Comparison of ENCODE assay signal across 8 cellular contexts in the genomic region with DNA sequence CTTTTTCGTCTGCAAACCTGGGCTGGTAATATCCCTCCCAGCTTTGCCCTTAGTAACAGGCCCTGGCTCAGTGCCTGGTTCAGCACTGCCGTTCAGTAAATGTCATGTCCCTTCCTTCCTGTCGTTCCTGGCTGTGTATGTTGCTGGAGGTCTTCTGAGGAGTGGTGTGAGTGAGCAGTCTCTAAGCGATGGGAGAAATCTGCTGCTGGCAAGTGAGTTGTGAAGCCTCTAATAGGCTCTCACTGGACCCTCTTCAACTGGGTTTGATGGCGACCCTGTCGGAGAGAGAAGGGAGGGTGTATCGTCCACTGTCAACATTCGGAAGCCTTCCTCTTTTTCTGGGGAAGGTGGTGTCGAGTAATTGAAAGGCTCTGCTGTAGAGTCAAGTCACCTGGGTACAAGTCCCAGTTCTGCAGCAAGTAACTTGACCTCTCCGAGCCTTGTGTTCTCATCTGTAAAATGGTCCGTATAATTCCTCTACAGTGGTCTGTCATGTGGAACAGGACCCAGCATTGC.
DNase-seq lines count a peak whose midpoint lies in the region; ATAC-seq and TF ChIP-seq lines count a peak whose summit lies in the region.

No MANE protein-coding gene starts in this region.

- H3K4me3 ChIP-seq in parathyroid adenoma (ENCODE audit: low read depth, low read length) = peak overlapping the region; percentile 86

- H2AFZ ChIP-seq in parathyroid adenoma = peak overlapping the region; percentile 100

- H3K4me3 Mint-ChIP-seq in activated CD4-positive, alpha-beta T cell treated with anti-CD3 and anti-CD28 coated beads for 36 hours = peak overlapping the region; percentile 91
- H3K4me3 Mint-ChIP-seq in activated T-cell treated with anti-CD3 and anti-CD28 coated beads, Interleukin-2, amount 50 U/mL, for 72 hours = peak overlapping the region; percentile 94 to 97

- no peaks in the 10 kb centered on the region for H3K27me3 ChIP-seq in parathyroid adenoma (ENCODE audit: control insufficient read depth, insufficient read depth, low read length)

- H3K36me3 ChIP-seq in KOPT-K1 (ENCODE audit: insufficient read depth, low read length) = peaks cover 5% of the 10 kb centered on the region; the same call in 1 of the 2 replicates
- H3K36me3 ChIP-seq in parathyroid adenoma (ENCODE audit: control insufficient read depth, insufficient read depth, low read length) = no peaks in the 10 kb centered on the region

- in situ Hi-C loops in GM13976 (cut with MboI; ENCODE audit: low sequenced_read_pairs, unreplicated experiment) = no loop called here

- H3K27me3 Mint-ChIP-seq in activated CD4-positive, alpha-beta T cell treated with anti-CD3 and anti-CD28 coated beads for 36 hours = no peaks in the 10 kb centered on the region
- H3K27me3 Mint-ChIP-seq in activated T-cell treated with anti-CD3 and anti-CD28 coated beads, Interleukin-2, amount 50 U/mL, for 72 hours (ENCODE audit: low read depth) = no peaks in the 10 kb centered on the region

- TF ChIP-seq CTCF in parathyroid adenoma (IDR thresholded peaks at IDR 0.05) = no peak
- no peak for TF ChIP-seq CTCF in GM13976 (IDR thresholded peaks at IDR 0.05; ENCODE audit: borderline replicate concordance, control extremely low read depth, extremely low read depth, insufficient read depth, missing control alignments)

- intact Hi-C loops in activated CD4-positive, alpha-beta T cell treated with anti-CD3 and anti-CD28 coated beads for 36 hours (cut with DNase I, micrococcal nuclease) = loop anchor here in 1 of 2 experiments (2.0 to 10.0 kb wide), 5 partner anchors 92 to 1554 kb away; a partner anchor contains a TSS

- H3K27ac ChIP-seq in KOPT-K1 (ENCODE audit: low read depth, low read length, poor library complexity, severe bottlenecking) (peak overlapping the region; percentile 76), parathyroid adenoma (peak overlapping the region; percentile 94)

- peaks cover 6% of the 10 kb centered on the region for H3K4me1 ChIP-seq in parathyroid adenoma

- peaks cover 16% of the 10 kb centered on the region for H3K4me1 Mint-ChIP-seq in activated CD4-positive, alpha-beta T cell treated with anti-CD3 and anti-CD28 coated beads for 36 hours
- H3K4me1 Mint-ChIP-seq in activated T-cell treated with anti-CD3 and anti-CD28 coated beads, Interleukin-2, amount 50 U/mL, for 72 hours (ENCODE audit: low read depth) = peaks cover 22% of the 10 kb centered on the region

- CTCF ChIA-PET in activated CD4-positive, alpha-beta T cell treated with anti-CD3 and anti-CD28 coated beads for 36 hours (lab: Charles Lee) = interaction anchor here (0.6 to 0.8 kb wide), 3 partner anchors 14 to 78 kb away, joined by 3 read pairs; no protein-coding TSS in a partner anchor

- H3K9me3 ChIP-seq in KOPT-K1 (ENCODE audit: insufficient read depth, low read length, poor library complexity, severe bottlenecking) (no peaks in the 10 kb centered on the region), parathyroid adenoma (ENCODE audit: control insufficient read depth, low read length) (no peaks in the 10 kb centered on the region)

- H3K36me3 Mint-ChIP-seq in activated CD4-positive, alpha-beta T cell treated with anti-CD3 and anti-CD28 coated beads for 36 hours (ENCODE audit: low read depth) = no peaks in the 10 kb centered on the region
- H3K36me3 Mint-ChIP-seq in activated T-cell treated with anti-CD3 and anti-CD28 coated beads, Interleukin-2, amount 50 U/mL, for 72 hours (ENCODE audit: insufficient read depth in 2 of 2) = peaks cover 0 to 1% of the 10 kb centered on the region in 2 donors

- peak overlapping the region; percentile 95 for H3K27ac Mint-ChIP-seq in activated CD4-positive, alpha-beta T cell treated with anti-CD3 and anti-CD28 coated beads for 36 hours
- H3K27ac Mint-ChIP-seq in activated T-cell treated with anti-CD3 and anti-CD28 coated beads, Interleukin-2, amount 50 U/mL, for 72 hours = peak overlapping the region; percentile 20

- ATAC-seq in activated CD4-positive, alpha-beta T cell treated with anti-CD3 and anti-CD28 coated beads for 36 hours = no peak
- ATAC-seq in activated T-cell treated with anti-CD3 and anti-CD28 coated beads, Interleukin-2, amount 50 U/mL, for 72 hours (replicated peaks in 1 of 2) = no peak

- no peaks in the 10 kb centered on the region for H3K9me3 Mint-ChIP-seq in activated CD4-positive, alpha-beta T cell treated with anti-CD3 and anti-CD28 coated beads for 36 hours (ENCODE audit: low read depth)
- H3K9me3 Mint-ChIP-seq in activated T-cell treated with anti-CD3 and anti-CD28 coated beads, Interleukin-2, amount 50 U/mL, for 72 hours = no peaks in the 10 kb centered on the region

- POLR2A ChIA-PET in activated CD4-positive, alpha-beta T cell treated with anti-CD3 and anti-CD28 coated beads for 36 hours (lab: Charles Lee) = interaction anchor here (0.6 kb wide), 1 partner anchor 12 kb away, joined by 4 read pairs; no protein-coding TSS in a partner anchor

- peak overlapping the region; percentile 96 for H3K4me2 ChIP-seq in parathyroid adenoma (ENCODE audit: low read length)

- no peaks in the 10 kb centered on the region for H3K79me2 ChIP-seq in parathyroid adenoma

- H3K9ac ChIP-seq in parathyroid adenoma = no peak overlapping the region

- DNase-seq in activated CD4-positive, alpha-beta T cell treated with anti-CD3 and anti-CD28 coated beads for 36 hours = peak; percentile 45
- DNase-seq in activated CD4-positive, alpha-beta T cell treated with anti-CD3 and anti-CD28 coated beads for 1 hour = no peak
- DNase-seq in activated T-cell treated with anti-CD3 and anti-CD28 coated beads, Interleukin-2, amount 50 U/mL, for 72 hours = peak; percentile 6 to 15
- peak; percentile 21 for DNase-seq in globus pallidus (ENCODE audit: low spot score)
- no peak for DNase-seq in GM13976 (ENCODE audit: low spot score)
- no peak for DNase-seq in DMS153 treated with DMSO at 0.1 percent for 48 hours (lab: John Stamatoyannopoulos, UW; ENCODE audit: unreplicated experiment)

Comparison
In these comparisons a context has a peak if more than half of its experiments do, and no peak if none do; other contexts are left out.
1. DNase-seq: peak in activated CD4-positive, alpha-beta T cell treated with anti-CD3 and anti-CD28 coated beads for 36 hours (single experiment), activated T-cell treated with anti-CD3 and anti-CD28 coated beads, Interleukin-2, amount 50 U/mL, for 72 hours (2 of 2) and globus pallidus (single experiment); none in activated CD4-positive, alpha-beta T cell treated with anti-CD3 and anti-CD28 coated beads for 1 hour (single experiment), GM13976 (single experiment) and DMS153 treated with DMSO at 0.1 percent for 48 hours (single experiment).